17 cellular contexts compared by ENCODE assay signal in genomic region chr17:65538679-65539529, GRCh38. TPM values are rescaled to one million over a fixed set of nuclear protein-coding genes. Genes with fewer than 3 reads are reported as not detected.
DNase-seq lines count a peak whose midpoint lies in the region; ATAC-seq lines count a peak whose summit lies in the region.
"Had no signal": no experiment of that assay in that cellular context is flagged by ENCODE, and none has a peak within 500 bp of the region (broad histone marks: within the 10 kb centered on the region; RNA-seq: fewer than 3 reads in every experiment).

No MANE protein-coding gene starts in this region.

- no peaks in the 10 kb centered on the region for H3K27me3 Mint-ChIP-seq in activated naive CD4-positive, alpha-beta T cell treated with anti-CD3 and anti-CD28 coated beads, Interleukin-2, amount 10 ng/mL, durations not matched to agents 7 days and 5 days
- H3K27me3 Mint-ChIP-seq in effector memory CD8-positive, alpha-beta T cell = no peaks in the 10 kb centered on the region

- peaks cover 32% of the 10 kb centered on the region for H3K4me1 Mint-ChIP-seq in activated naive CD4-positive, alpha-beta T cell treated with anti-CD3 and anti-CD28 coated beads, Interleukin-2, amount 10 ng/mL, durations not matched to agents 7 days and 5 days
- peaks cover 0 to 3% of the 10 kb centered on the region in 2 donors for H3K4me1 Mint-ChIP-seq in effector memory CD8-positive, alpha-beta T cell (ENCODE audit: low read depth in 2 of 2)
- H3K4me1 Mint-ChIP-seq: immature natural killer cell had no signal

- peak overlapping the region; percentile 24 for H3K9ac ChIP-seq in SK-N-MC (ENCODE audit: insufficient read length)
- H3K9ac ChIP-seq: KMS-11 had no signal

- CTCF ChIA-PET in activated naive CD4-positive, alpha-beta T cell treated with anti-CD3 and anti-CD28 coated beads, Interleukin-2, amount 10 ng/mL, durations not matched to agents 7 days and 5 days (lab: Charles Lee) = interaction anchor here (0.7 to 1.4 kb wide), 3 partner anchors 17 to 307 kb away, joined by 3 read pairs; no protein-coding TSS in a partner anchor

- intact Hi-C loops in posterior vena cava (cut with DNase I) = no loop called here

- H3K9me3 ChIP-seq in SK-N-MC (ENCODE audit: low read depth, low read length) = no peaks in the 10 kb centered on the region
- H3K9me3 ChIP-seq: breast epithelium had no signal

- DNase-seq in activated naive CD4-positive, alpha-beta T cell treated with anti-CD3 and anti-CD28 coated beads, Interleukin-2, amount 10 ng/mL, durations not matched to agents 7 days and 5 days = no peak
- no peak for DNase-seq in activated naive CD4-positive, alpha-beta T cell (lab: John Stamatoyannopoulos, UW)
- no peak for DNase-seq in SK-N-MC (ENCODE audit: low read depth, low spot score)
- DNase-seq in effector memory CD8-positive, alpha-beta T cell = no peak
- DNase-seq in posterior vena cava (ENCODE audit: low spot score) = peak; percentile 34
- no peak for DNase-seq in NCI-H146 treated with DMSO at 0.1 percent for 48 hours (lab: John Stamatoyannopoulos, UW; ENCODE audit: unreplicated experiment)
- DNase-seq in activated CD8-positive, alpha-beta memory T cell treated with anti-CD3 and anti-CD28 coated beads, Interleukin-2, amount 50 U/mL, for 4 hours = no peak
- DNase-seq: activated CD4-positive, CD25-positive, alpha-beta regulatory T cell; immature natural killer cell; mesendoderm; NCI-H1436 treated with DMSO at 0.1 percent for 48 hours; NCI-H510A treated with DMSO at 0.1 percent for 48 hours; PC-3 had no signal

- H3K27ac Mint-ChIP-seq in activated naive CD4-positive, alpha-beta T cell treated with anti-CD3 and anti-CD28 coated beads, Interleukin-2, amount 10 ng/mL, durations not matched to agents 7 days and 5 days = peak overlapping the region; percentile 91
- peak overlapping the region; percentile 64 to 78 for H3K27ac Mint-ChIP-seq in effector memory CD8-positive, alpha-beta T cell
- H3K27ac Mint-ChIP-seq: immature natural killer cell had no signal

- peak overlapping the region; percentile 29; the same call in 1 of the 2 replicates for H3K4me3 ChIP-seq in SK-N-MC
- H3K4me3 ChIP-seq: breast epithelium had no signal

- peaks cover 36% of the 10 kb centered on the region; the same call in 1 of the 2 replicates for H3K36me3 ChIP-seq in SK-N-MC (ENCODE audit: insufficient read depth, low read length)
- H3K36me3 ChIP-seq: breast epithelium had no signal

- peak overlapping the region; percentile 61 for H3K4me3 Mint-ChIP-seq in activated naive CD4-positive, alpha-beta T cell treated with anti-CD3 and anti-CD28 coated beads, Interleukin-2, amount 10 ng/mL, durations not matched to agents 7 days and 5 days
- no peak overlapping the region for H3K4me3 Mint-ChIP-seq in effector memory CD8-positive, alpha-beta T cell
- H3K4me3 Mint-ChIP-seq: immature natural killer cell had no signal

- H3K9me3 Mint-ChIP-seq in activated naive CD4-positive, alpha-beta T cell treated with anti-CD3 and anti-CD28 coated beads, Interleukin-2, amount 10 ng/mL, durations not matched to agents 7 days and 5 days = no peaks in the 10 kb centered on the region
- no peaks in the 10 kb centered on the region for H3K9me3 Mint-ChIP-seq in effector memory CD8-positive, alpha-beta T cell
- H3K9me3 Mint-ChIP-seq: immature natural killer cell had no signal

- H3K27ac ChIP-seq in SK-N-MC = peak overlapping the region; percentile 48; the same call in 1 of the 2 replicates
- H3K27ac ChIP-seq: breast epithelium, KMS-11 had no signal

- peaks cover 64% of the 10 kb centered on the region for H3K36me3 Mint-ChIP-seq in activated naive CD4-positive, alpha-beta T cell treated with anti-CD3 and anti-CD28 coated beads, Interleukin-2, amount 10 ng/mL, durations not matched to agents 7 days and 5 days
- H3K36me3 Mint-ChIP-seq in effector memory CD8-positive, alpha-beta T cell (ENCODE audit: insufficient read depth) = peaks cover 37% of the 10 kb centered on the region
- H3K36me3 Mint-ChIP-seq: immature natural killer cell had no signal

- ATAC-seq in effector memory CD8-positive, alpha-beta T cell (replicated peaks) = no peak
- no peak for ATAC-seq in GM18870 (IDR thresholded peaks at IDR 0.05; ENCODE audit: unreplicated experiment)
- ATAC-seq: HCT116, PC-3 had no signal

RNA-seq across cellular contexts. Expression of gene AXIN2, which starts 22.5 kb away (rescaled TPM):
- total RNA-seq in posterior vena cava = 10 to 100 TPM; 21.2 to 23.5 TPM
